In the genomic region with DNA sequence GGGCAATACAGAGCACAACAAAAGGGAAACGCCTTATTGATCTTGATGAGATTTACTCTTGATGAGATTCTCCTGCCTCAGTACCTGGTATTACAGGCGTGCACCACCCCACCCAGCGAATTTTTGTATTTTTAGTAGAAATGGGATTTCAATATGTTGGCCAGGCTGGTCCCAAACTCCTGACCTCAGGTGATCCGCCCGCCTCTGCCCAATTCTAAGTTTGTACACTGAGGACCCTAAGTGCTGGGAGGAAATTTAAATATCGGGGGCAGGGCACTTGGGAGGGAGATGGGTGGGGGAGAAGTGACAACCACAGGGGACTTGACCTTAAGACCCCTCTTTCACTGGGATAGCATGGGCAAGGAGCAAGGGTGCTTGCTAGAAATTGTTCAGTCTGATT, we compare ENCODE assay signal across 11 cellular contexts. TPM values are rescaled to one million over a fixed set of nuclear protein-coding genes. Genes with fewer than 3 reads are reported as not detected.
A peak's percentile ranks its signal among the peaks of the same experiment; 100 is the strongest.
DNase-seq lines count a peak whose midpoint lies in the region; ATAC-seq and TF ChIP-seq lines count a peak whose summit lies in the region.
"Had no signal": no experiment of that assay in that cellular context is flagged by ENCODE, and none has a peak within 500 bp of the region (broad histone marks: within the 10 kb centered on the region; RNA-seq: fewer than 3 reads in every experiment).

No MANE protein-coding gene starts in this region.

- H3K27ac ChIP-seq in DOHH2 (ENCODE audit: low read depth, low read length) (peak overlapping the region; percentile 95), OCI-LY1 (ENCODE audit: low read depth, low read length, poor library complexity, severe bottlenecking) (peak overlapping the region; percentile 77)
- peak overlapping the region; percentile 95 for H3K27ac ChIP-seq in effector memory CD4-positive, alpha-beta T cell (ENCODE audit: insufficient read depth, low read length, poor library complexity, severe bottlenecking)

- H3K27ac Mint-ChIP-seq in osteocyte (ENCODE audit: unreplicated experiment) = peak overlapping the region; percentile 95

- ATAC-seq in HG02623 (IDR thresholded peaks at IDR 0.05; ENCODE audit: unreplicated experiment) = no peak

- H3K4me1 ChIP-seq in DOHH2 (ENCODE audit: control insufficient read depth, low read length) (peaks cover 51% of the 10 kb centered on the region), OCI-LY1 (ENCODE audit: insufficient read depth, low read length, severe bottlenecking) (peaks cover 45% of the 10 kb centered on the region)
- peaks cover 48% of the 10 kb centered on the region for H3K4me1 ChIP-seq in effector memory CD4-positive, alpha-beta T cell (ENCODE audit: control insufficient read depth, insufficient read depth, low read length, poor library complexity, severe bottlenecking)

- H3K27me3 Mint-ChIP-seq in osteocyte (ENCODE audit: unreplicated experiment) = no peaks in the 10 kb centered on the region

- DNase-seq in effector memory CD4-positive, alpha-beta T cell = no peak
- DNase-seq in osteocyte (ENCODE audit: extremely low spot score, unreplicated experiment) = no peak
- DNase-seq in stimulated activated naive CD4-positive, alpha-beta T cell (lab: John Stamatoyannopoulos, UW) = no peak
- DNase-seq in middle frontal gyrus (ENCODE audit: extremely low spot score, low spot score) = no peak
- DNase-seq in COLO668 (lab: John Stamatoyannopoulos, UW; ENCODE audit: unreplicated experiment) = no peak
- DNase-seq: NCI-H2081, tibial artery had no signal

- H3K4me3 Mint-ChIP-seq in osteocyte (ENCODE audit: unreplicated experiment) = peak overlapping the region; percentile 93

- H3K79me2 ChIP-seq in DOHH2 (ENCODE audit: control insufficient read depth, low read length) = peaks cover 99% of the 10 kb centered on the region
- peaks cover 57% of the 10 kb centered on the region for H3K79me2 ChIP-seq in OCI-LY1 (ENCODE audit: insufficient read depth, low read length)

- no peak for TF ChIP-seq CTCF in DOHH2 (IDR thresholded peaks at IDR 0.05; ENCODE audit: low read depth, low read length, poor library complexity, severe bottlenecking)
- no peak for TF ChIP-seq CTCF in OCI-LY1 (IDR thresholded peaks at IDR 0.05; ENCODE audit: low read length)
- TF ChIP-seq CTCF in osteocyte (IDR thresholded peaks at IDR 0.05) = no peak

- H3K9ac ChIP-seq in OCI-LY1 (ENCODE audit: low read length) = peak overlapping the region; percentile 84

- H3K9me3 ChIP-seq in DOHH2 (ENCODE audit: control insufficient read depth, insufficient read depth, low read length) (no peaks in the 10 kb centered on the region), OCI-LY1 (ENCODE audit: low read length) (no peaks in the 10 kb centered on the region)
- no peaks in the 10 kb centered on the region for H3K9me3 ChIP-seq in effector memory CD4-positive, alpha-beta T cell (ENCODE audit: control insufficient read depth, low read length)
- H3K9me3 ChIP-seq: tibial artery had no signal

- peak overlapping the region; percentile 88 for H3K4me2 ChIP-seq in DOHH2 (ENCODE audit: low read length)
- H3K4me2 ChIP-seq in OCI-LY1 (ENCODE audit: low read length) = peak overlapping the region; percentile 88

- H3K4me1 Mint-ChIP-seq in osteocyte (ENCODE audit: unreplicated experiment) = peaks cover 52% of the 10 kb centered on the region

- H3K9me3 Mint-ChIP-seq in osteocyte (ENCODE audit: unreplicated experiment) = no peaks in the 10 kb centered on the region

- H3K4me3 ChIP-seq in DOHH2 (ENCODE audit: low read length) (peak overlapping the region; percentile 85), OCI-LY1 (ENCODE audit: low read depth, low read length, poor library complexity, severe bottlenecking) (peak overlapping the region; percentile 82)
- H3K4me3 ChIP-seq in effector memory CD4-positive, alpha-beta T cell (ENCODE audit: insufficient read depth, low read depth, low read length, poor library complexity, severe bottlenecking) = peak overlapping the region; percentile 23

- no peaks in the 10 kb centered on the region for H3K27me3 ChIP-seq in DOHH2 (ENCODE audit: control insufficient read depth, low read length)
- H3K27me3 ChIP-seq in OCI-LY1 (ENCODE audit: insufficient read depth, low read length) = no peaks in the 10 kb centered on the region
- H3K27me3 ChIP-seq in effector memory CD4-positive, alpha-beta T cell (replicated peaks; ENCODE audit: control insufficient read depth, insufficient read depth, low read length, poor library complexity, severe bottlenecking) = no peaks in the 10 kb centered on the region
- H3K27me3 ChIP-seq: tibial artery had no signal

- H4K20me1 ChIP-seq in DOHH2 (ENCODE audit: control insufficient read depth, insufficient read depth, low read depth, low read length) = peaks cover 53% of the 10 kb centered on the region
- H4K20me1 ChIP-seq in OCI-LY1 (ENCODE audit: insufficient read depth, low read length) = peaks cover 11% of the 10 kb centered on the region; the same call in 1 of the 2 replicates

- H2AFZ ChIP-seq in OCI-LY1 (ENCODE audit: low read length) = no peak overlapping the region

- peaks cover 38% of the 10 kb centered on the region for H3K36me3 Mint-ChIP-seq in osteocyte (ENCODE audit: unreplicated experiment)

- H3F3A ChIP-seq in DOHH2 (ENCODE audit: control insufficient read depth, insufficient read depth) (peaks cover 67% of the 10 kb centered on the region), OCI-LY1 (ENCODE audit: insufficient read depth, low read length) (no peaks in the 10 kb centered on the region)

- H3K36me3 ChIP-seq in DOHH2 (ENCODE audit: control insufficient read depth, low read length) = peaks cover 94% of the 10 kb centered on the region
- peaks cover 82% of the 10 kb centered on the region for H3K36me3 ChIP-seq in OCI-LY1 (ENCODE audit: insufficient read depth, low read length)
- peaks cover 41% of the 10 kb centered on the region for H3K36me3 ChIP-seq in effector memory CD4-positive, alpha-beta T cell (ENCODE audit: control insufficient read depth, insufficient read depth, low read length)

- H3K9me2 ChIP-seq in DOHH2 (replicated peaks; ENCODE audit: control insufficient read depth, low read length) (no peaks in the 10 kb centered on the region), OCI-LY1 (ENCODE audit: low read depth, low read length) (no peaks in the 10 kb centered on the region)

RNA-seq across cellular contexts. Expression of gene HNRNPF, which starts 14.1 kb away (rescaled TPM):
- total RNA-seq in osteocyte = 189 and 200 TPM in 2 replicates

RNA-seq across cellular contexts. Expression of gene FXYD4, which starts 23.4 kb away (rescaled TPM):
- not detected in 2 replicates for total RNA-seq in osteocyte
- total RNA-seq: skeletal muscle tissue had no signal

RNA-seq across cellular contexts. Expression of gene ZNF487, which starts 42.0 kb away (rescaled TPM):
- 3.6 and 6.3 TPM in 2 replicates for total RNA-seq in osteocyte

Comparison
In these comparisons a context has a peak if more than half of its experiments do, and no peak if none do; other contexts are left out.
1. H3K4me3 ChIP-seq: peak in every context shown above with its lines; median percentile 85 in DOHH2; 82 in OCI-LY1; 23 in effector memory CD4-positive, alpha-beta T cell.